ENCODE assay signal across 8 cellular contexts in genomic region chr17:48543854-48544355, GRCh38. TPM values are rescaled to one million over a fixed set of nuclear protein-coding genes. Genes with fewer than 3 reads are reported as not detected.
DNase-seq lines count a peak whose midpoint lies in the region; ATAC-seq and TF ChIP-seq lines count a peak whose summit lies in the region.

No MANE protein-coding gene starts in this region.

- no peak for TF ChIP-seq CTCF in GM13976 (IDR thresholded peaks at IDR 0.05; ENCODE audit: borderline replicate concordance, control extremely low read depth, extremely low read depth, insufficient read depth, missing control alignments)
- no peak for TF ChIP-seq CTCF in endothelial cell (IDR thresholded peaks at IDR 0.05; ENCODE audit: unreplicated experiment)
- no peak for TF ChIP-seq CTCF in H9 (conservative IDR thresholded peaks at IDR 0.05)

- peak overlapping the region; percentile 79 for H3K27ac Mint-ChIP-seq in endothelial cell (ENCODE audit: unreplicated experiment)
- no peak overlapping the region; a peak in 1 of 7 replicates for H3K27ac Mint-ChIP-seq in H9

- H3K4me1 ChIP-seq in neuron (ENCODE audit: insufficient read depth, low read length) (no peaks in the 10 kb centered on the region), H9 (ENCODE audit: insufficient read depth, low read length) (peaks cover 3% of the 10 kb centered on the region; the same call in 1 of the 2 replicates)

- no peaks in the 10 kb centered on the region for H3K79me1 ChIP-seq in H9 (ENCODE audit: insufficient read depth, low read depth, low read length, poor library complexity, severe bottlenecking)

- H3K23ac ChIP-seq in H9 (ENCODE audit: insufficient read length, low read depth, low read length): no peak overlapping the region

- H3K4me3 ChIP-seq in neuron (ENCODE audit: low read length): peak overlapping the region; percentile 46

- H3K36me3 Mint-ChIP-seq in endothelial cell (ENCODE audit: low read depth, unreplicated experiment) (peaks cover 10% of the 10 kb centered on the region), H9 (ENCODE audit: insufficient read depth in 1 of 3, low read depth in 3 of 3) (no peaks in the 10 kb centered on the region; a peak in 1 of 7 replicates)

- H3K9me3 ChIP-seq in neuron (ENCODE audit: low read length): no peaks in the 10 kb centered on the region
- H3K9me3 ChIP-seq in H9 (ENCODE audit: control insufficient read depth, low read depth, low read length): no peaks in the 10 kb centered on the region

- no peak overlapping the region for H3K18ac ChIP-seq in H9 (ENCODE audit: insufficient read length, low read depth, low read length)

- no peak overlapping the region for H2BK12ac ChIP-seq in H9 (ENCODE audit: insufficient read length, low read depth, low read length)

- in situ Hi-C loops in GM13976 (cut with MboI; ENCODE audit: low sequenced_read_pairs, unreplicated experiment): no loop called here

- DNase-seq in GM13976 (ENCODE audit: low spot score): peak; percentile 62
- no peak for DNase-seq in endothelial cell (ENCODE audit: low spot score)
- no peak for DNase-seq in H9

- H2BK20ac ChIP-seq in H9 (ENCODE audit: low read depth, low read length, poor library complexity, severe bottlenecking): no peak overlapping the region

- no peaks in the 10 kb centered on the region for H4K20me1 ChIP-seq in H9 (ENCODE audit: control insufficient read depth, insufficient read depth, insufficient read length)

- H3K14ac ChIP-seq in H9 (ENCODE audit: insufficient read depth, low read length): no peak overlapping the region

- H3K27me3 Mint-ChIP-seq in endothelial cell (ENCODE audit: unreplicated experiment): peaks cover 23% of the 10 kb centered on the region
- H3K27me3 Mint-ChIP-seq in H9 (ENCODE audit: low read depth): peaks cover 99% of the 10 kb centered on the region

- no peak overlapping the region for H2BK5ac ChIP-seq in H9 (ENCODE audit: insufficient read length, low read length)

- no peak overlapping the region for H3K4ac ChIP-seq in H9 (ENCODE audit: low read depth, low read length)

- no peak overlapping the region for H4K91ac ChIP-seq in H9 (ENCODE audit: insufficient read length, low read depth, low read length)

- no peak overlapping the region for H2BK15ac ChIP-seq in H9 (ENCODE audit: low read depth, low read length)

- H3K4me3 Mint-ChIP-seq in endothelial cell (ENCODE audit: unreplicated experiment) (peak overlapping the region; percentile 96), H9 (peak overlapping the region in 1 of 2 experiments; percentile 22; a peak in 2 of 5 replicates)

- H3T11ph ChIP-seq in H9 (ENCODE audit: low read length): no peak overlapping the region

- H2AFZ ChIP-seq in neuron (ENCODE audit: low read depth, low read length): no peak overlapping the region
- H2AFZ ChIP-seq in H9 (ENCODE audit: low read length): no peak overlapping the region

- H3K4me1 Mint-ChIP-seq in endothelial cell (ENCODE audit: unreplicated experiment): peaks cover 53% of the 10 kb centered on the region
- peaks cover 32 to 62% of the 10 kb centered on the region in 2 experiments for H3K4me1 Mint-ChIP-seq in H9

- H3K27ac ChIP-seq in H9 (ENCODE audit: insufficient read length, low read depth, low read length): no peak overlapping the region

- H2BK120ac ChIP-seq in H9 (ENCODE audit: low read depth, low read length, poor library complexity, severe bottlenecking): no peak overlapping the region

- no peak overlapping the region for H3K56ac ChIP-seq in H9 (ENCODE audit: insufficient read length, low read depth, low read length)

- no CpG with 5 or more reads among the region's 20 CpGs for WGBS in H9 (ENCODE audit: extremely low coverage, insufficient read length, low lambda C conversion rate)

- no peak overlapping the region for H2AK5ac ChIP-seq in H9 (ENCODE audit: insufficient read length, low read length)

- no peaks in the 10 kb centered on the region for H3K36me3 ChIP-seq in neuron (ENCODE audit: insufficient read depth, low read length)

- ATAC-seq in SK-N-SH treated with all-trans-retinoic acid at 6 μM for 48 hours: peak; percentile 9; the same call in 1 of the 3 replicates
- no peak for ATAC-seq in HG02970 (IDR thresholded peaks at IDR 0.05; ENCODE audit: low FRiP score, unreplicated experiment)
- no peak for ATAC-seq in GM21717 (IDR thresholded peaks at IDR 0.05; ENCODE audit: unreplicated experiment)
- no peak for ATAC-seq in GM21381 (IDR thresholded peaks at IDR 0.05; ENCODE audit: unreplicated experiment)

- no peak overlapping the region for H3K4me2 ChIP-seq in H9 (ENCODE audit: insufficient read depth, insufficient read length, low read length)

- H3K23me2 ChIP-seq in H9 (ENCODE audit: insufficient read length, low read depth, low read length, poor library complexity, severe bottlenecking): peaks cover 6% of the 10 kb centered on the region

- H3K79me2 ChIP-seq in H9 (ENCODE audit: insufficient read depth, low read length): no peaks in the 10 kb centered on the region

- H3K9me3 Mint-ChIP-seq in endothelial cell (ENCODE audit: unreplicated experiment): no peaks in the 10 kb centered on the region
- peaks cover 1 to 18% of the 10 kb centered on the region in 2 experiments; a peak in 2 of 5 replicates for H3K9me3 Mint-ChIP-seq in H9

- H3K27me3 ChIP-seq in neuron (ENCODE audit: insufficient read depth, low read length) (peaks cover 85% of the 10 kb centered on the region), H9 (ENCODE audit: insufficient read depth, low read length) (peaks cover 88% of the 10 kb centered on the region)

- H4K5ac ChIP-seq in H9 (ENCODE audit: insufficient read length, low read depth, low read length): no peak overlapping the region

- H3K9ac ChIP-seq in H9 (ENCODE audit: extremely low read depth, insufficient read length, low read length): no peak overlapping the region

- no peak overlapping the region for H4K8ac ChIP-seq in H9 (replicated peaks; ENCODE audit: insufficient read length, low read depth, low read length)

TF ChIP-seq in SK-N-SH treated with all-trans-retinoic acid at 6 μM for 48 hours, 23 proteins besides CTCF, POLR2A, EP300 and RAD21:
- no peak for TF ChIP-seq CSDC2 (CRISPR knock-in tag; IDR thresholded peaks at IDR 0.05)
- no peak for TF ChIP-seq ISL1 (CRISPR knock-in tag; IDR thresholded peaks at IDR 0.05)
- no peak for TF ChIP-seq PATZ1 (CRISPR knock-in tag; IDR thresholded peaks at IDR 0.05; ENCODE audit: borderline replicate concordance)
- TF ChIP-seq GLIS3 (CRISPR knock-in tag; IDR thresholded peaks at IDR 0.05): no peak
- TF ChIP-seq ZC3H10 (CRISPR knock-in tag; IDR thresholded peaks at IDR 0.05): no peak
- no peak for TF ChIP-seq ZNF8 (CRISPR knock-in tag; IDR thresholded peaks at IDR 0.05)
- no peak for TF ChIP-seq CREB5 (CRISPR knock-in tag; IDR thresholded peaks at IDR 0.05; ENCODE audit: low read depth)
- TF ChIP-seq TCF4 (CRISPR knock-in tag; IDR thresholded peaks at IDR 0.05; ENCODE audit: borderline replicate concordance): no peak
- no peak for TF ChIP-seq PPARA (CRISPR knock-in tag; IDR thresholded peaks at IDR 0.05; ENCODE audit: borderline replicate concordance)
- TF ChIP-seq SNAI2 (CRISPR knock-in tag; IDR thresholded peaks at IDR 0.05): no peak

RNA-seq across cellular contexts. Expression of gene HOXB2, which starts 1.0 kb away (rescaled TPM):
- total RNA-seq in endothelial cell (ENCODE audit: unreplicated experiment): 5.6 TPM
- not detected in 2 replicates for total RNA-seq in H9 (2021)

RNA-seq across cellular contexts. Expression of gene HOXB1, which starts 13.1 kb away (rescaled TPM):
- not detected for total RNA-seq in endothelial cell (ENCODE audit: unreplicated experiment)
- total RNA-seq in H9 (2021): not detected in 2 replicates

RNA-seq across cellular contexts. Expression of gene HOXB4, which starts 34.2 kb away (rescaled TPM):
- 6.5 TPM for total RNA-seq in endothelial cell (ENCODE audit: unreplicated experiment)
- not detected in 2 replicates for total RNA-seq in H9 (2021)

RNA-seq across cellular contexts. Expression of gene HOXB3, which starts 46.1 kb away (rescaled TPM):
- total RNA-seq in endothelial cell (ENCODE audit: unreplicated experiment) (17.7 TPM), H9 (2021) (not detected in 2 replicates)

RNA-seq across cellular contexts. Expression of gene HOXB5, which starts 49.7 kb away (rescaled TPM):
- total RNA-seq in endothelial cell (ENCODE audit: unreplicated experiment): 0.59 TPM
- total RNA-seq in H9 (2021): not detected in 2 replicates
